In genomic region chr2:231713738-231714638, GRCh38 we compare ENCODE assay signal across 9 cellular contexts. TPM values are rescaled to one million over a fixed set of nuclear protein-coding genes. Genes with fewer than 3 reads are reported as not detected.
A peak's percentile ranks its signal among the peaks of the same experiment; 100 is the strongest.
DNase-seq lines count a peak whose midpoint lies in the region; ATAC-seq, FAIRE-seq and TF ChIP-seq lines count a peak whose summit lies in the region.
"Had no signal": no experiment of that assay in that cellular context is flagged by ENCODE, and none has a peak within 500 bp of the region (broad histone marks: within the 10 kb centered on the region; RNA-seq: fewer than 3 reads in every experiment).

No MANE protein-coding gene starts in this region.

- FAIRE-seq in D721Med (lab: Jason Lieb, UNC): no peak
- FAIRE-seq: islet of Langerhans had no signal

- DNase-seq in D721Med (ENCODE audit: insufficient read length, low spot score) (peak; percentile 88), NCI-H446 (lab: John Stamatoyannopoulos, UW) (peak; percentile 90 to 94), cerebellum (ENCODE audit: low spot score) (peak; percentile 72), kidney glomerular epithelial cell (lab: John Stamatoyannopoulos, UW) (peak; percentile 61)
- DNase-seq in stimulated activated CD4-positive, alpha-beta T cell treated with anti-CD3 and anti-CD28 coated beads, Interleukin-1b, Interleukin-23, amount 100 ng/mL, for 1 hour (ENCODE audit: low read depth in 2 of 2): peak; percentile 87 to 88

- ATAC-seq in HG02885 (IDR thresholded peaks at IDR 0.05; ENCODE audit: poor library complexity, unreplicated experiment): peak; percentile 27
- peak; percentile 36 to 39 for ATAC-seq in activated CD4-positive, CD25-positive, alpha-beta regulatory T cell treated with anti-CD3 and anti-CD28 coated beads, Interleukin-2, amount 50 U/mL, for 24 hours
- ATAC-seq in HG03342 (IDR thresholded peaks at IDR 0.05; ENCODE audit: unreplicated experiment): no peak

- TF ChIP-seq CTCF in D721Med (IDR thresholded peaks at IDR 0.05; ENCODE audit: insufficient read depth, missing control alignments): peak; percentile 78

RNA-seq across cellular contexts. Expression of gene PTMA, which starts 5.7 kb away (rescaled TPM):
- 478 TPM for total RNA-seq in cerebellum
